ENCODE assay signal across 10 cellular contexts in genomic region chr10:110355181-110355831, GRCh38. TPM values are rescaled to one million over a fixed set of nuclear protein-coding genes. Genes with fewer than 3 reads are reported as not detected.
DNase-seq lines count a peak whose midpoint lies in the region; ATAC-seq and TF ChIP-seq lines count a peak whose summit lies in the region.
"Had no signal": no experiment of that assay in that cellular context is flagged by ENCODE, and none has a peak within 500 bp of the region (broad histone marks: within the 10 kb centered on the region; RNA-seq: fewer than 3 reads in every experiment).

No MANE protein-coding gene starts in this region.

- no TSS peak for BruUV-seq in PC-9 (replicated peaks; lab: Mats Ljungman, UMichigan)

- H3K36me3 ChIP-seq in PC-9 (ENCODE audit: low read depth), result no peaks in the 10 kb centered on the region
- H3K36me3 ChIP-seq in skeletal muscle satellite cell (ENCODE audit: insufficient read depth, low read length), result no peaks in the 10 kb centered on the region

- H3K4me1 Mint-ChIP-seq in HFFc6 (ENCODE audit: low read depth), result peaks cover 94% of the 10 kb centered on the region

- ATAC-seq in activated CD4-positive, CD25-positive, alpha-beta regulatory T cell treated with anti-CD3 and anti-CD28 coated beads, Interleukin-2, amount 50 U/mL, for 24 hours, result no peak

- H3K4me2 ChIP-seq in PC-9 (peak overlapping the region; percentile 63; the same call in 1 of the 2 replicates), skeletal muscle satellite cell (ENCODE audit: low read length) (no peak overlapping the region)

- no peak overlapping the region for H3K4me3 ChIP-seq in PC-9
- H3K4me3 ChIP-seq in skeletal muscle satellite cell (ENCODE audit: low read length), result no peak overlapping the region

- H3K36me3 Mint-ChIP-seq in HFFc6 (ENCODE audit: low read depth), result peaks cover 4% of the 10 kb centered on the region; the same call in 1 of the 2 replicates

- peak overlapping the region; percentile 46 for H3K27ac Mint-ChIP-seq in HFFc6

- H3K27me3 ChIP-seq in PC-9 (ENCODE audit: insufficient read depth, low read depth) (no peaks in the 10 kb centered on the region), skeletal muscle satellite cell (ENCODE audit: control insufficient read depth, insufficient read depth, low read length) (no peaks in the 10 kb centered on the region)

- H4K20me1 ChIP-seq in PC-9 (ENCODE audit: insufficient read depth), result no peaks in the 10 kb centered on the region

- CTCF ChIA-PET in PC-9 (lab: Charles Lee), result interaction anchor here (0.7 to 1.5 kb wide), 2 partner anchors 19 to 29 kb away, joined by 5 to 25 read pairs; no protein-coding TSS in a partner anchor

- POLR2A ChIA-PET in PC-9 (lab: Charles Lee; ENCODE audit: unreplicated experiment), result no interaction called here

- TF ChIP-seq CTCF in HFFc6 (IDR thresholded peaks at IDR 0.05) (no peak), PC-9 (conservative IDR thresholded peaks at IDR 0.05) (no peak)

- peaks cover 39% of the 10 kb centered on the region for H3F3A ChIP-seq in PC-9 (ENCODE audit: insufficient read depth, low read depth)

- peak; percentile 32 for DNase-seq in activated CD4-positive, CD25-positive, alpha-beta regulatory T cell treated with anti-CD3 and anti-CD28 coated beads, Interleukin-2, amount 50 U/mL, for 72 hours
- DNase-seq in HFFc6, result no peak
- DNase-seq in PC-9, result no peak
- DNase-seq in A172 (ENCODE audit: low spot score), result no peak
- no peak for DNase-seq in SHP77 treated with DMSO at 0.1 percent for 48 hours (lab: John Stamatoyannopoulos, UW)
- no peak for DNase-seq in SK-N-DZ (ENCODE audit: low spot score)
- DNase-seq: ACHN, OCI-M1 had no signal

- H3K9me3 ChIP-seq in PC-9 (ENCODE audit: insufficient read depth, low read depth) (no peaks in the 10 kb centered on the region), skeletal muscle satellite cell (replicated peaks; ENCODE audit: low read length) (no peaks in the 10 kb centered on the region)

- no peak overlapping the region for H3K4me3 Mint-ChIP-seq in HFFc6

- H3K4me1 ChIP-seq in PC-9 (replicated peaks; ENCODE audit: insufficient read depth), result peaks cover 78% of the 10 kb centered on the region
- H3K4me1 ChIP-seq in skeletal muscle satellite cell (ENCODE audit: control insufficient read depth, insufficient read depth, low read length), result peaks cover 59% of the 10 kb centered on the region

- H3K79me2 ChIP-seq in PC-9 (ENCODE audit: low read depth), result no peaks in the 10 kb centered on the region

- no peaks in the 10 kb centered on the region for H3K9me3 Mint-ChIP-seq in HFFc6

- H3K9ac ChIP-seq in skeletal muscle satellite cell (ENCODE audit: low read depth, low read length), result peak overlapping the region; percentile 68

- no peaks in the 10 kb centered on the region for H3K9me2 ChIP-seq in PC-9 (ENCODE audit: insufficient read depth)

- no peak overlapping the region for H2AFZ ChIP-seq in PC-9

- H3K27me3 Mint-ChIP-seq in HFFc6 (ENCODE audit: insufficient read depth), result no peaks in the 10 kb centered on the region; the same call in 1 of the 2 replicates

- intact Hi-C loops in PC-9 (cut with micrococcal nuclease; ENCODE audit: unreplicated experiment), result no loop called here

- H3K27ac ChIP-seq in PC-9, result peak overlapping the region; percentile 95

RNA-seq across cellular contexts. Expression of gene SMNDC1, which starts 50.6 kb away (rescaled TPM):
- total RNA-seq in HFFc6 (2021; fragmentation: NEBNext Ultra II Directional; extraction: Animal tissue kit (Norgen Biotek cat#: 25700)), result 10 to 100 TPM; 31.5 to 37.5 (median 34.8) TPM
- 23.1 and 26.9 TPM in 2 replicates for total RNA-seq in PC-9 (2021)
- 5.2 and 8.9 TPM in 2 replicates for total RNA-seq in skeletal muscle satellite cell (2012; rRNA removed)
- 10.4 and 14.3 TPM in 2 replicates for total RNA-seq in A172 (2014; rRNA removed; shearing (Covaris generic))
- polyA plus RNA-seq in SK-N-DZ (2014; cell fraction: cytosol; rRNA removed), result 9.5 and 10.3 TPM in 2 replicates
- 16.1 and 25.1 TPM in 2 replicates for polyA plus RNA-seq in SK-N-DZ (2014; cell fraction: nucleus; rRNA removed)
